Comparison of ENCODE assay signal across 8 cellular contexts in the genomic region with DNA sequence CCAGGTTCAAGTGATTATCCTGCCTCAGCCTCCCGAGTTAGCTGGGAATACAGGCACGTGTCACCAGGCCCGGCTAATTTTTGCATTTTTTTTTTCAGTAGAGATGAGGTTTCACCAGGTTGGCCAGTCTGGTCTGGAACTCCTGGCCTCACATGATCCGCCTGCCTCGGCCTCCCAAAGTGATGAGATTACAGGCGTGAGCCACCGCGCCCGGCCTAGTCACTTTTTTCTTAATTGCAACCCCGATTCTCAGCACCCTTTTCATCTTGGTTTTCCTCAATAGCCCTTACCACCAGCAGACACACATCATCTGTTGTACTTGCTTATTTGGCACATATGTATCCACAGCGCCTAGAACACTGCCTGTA. TPM values are rescaled to one million over a fixed set of nuclear protein-coding genes. Genes with fewer than 3 reads are reported as not detected.
DNase-seq lines count a peak whose midpoint lies in the region; ATAC-seq and TF ChIP-seq lines count a peak whose summit lies in the region.

No MANE protein-coding gene starts in this region.

- H3K27ac Mint-ChIP-seq in brain: peak overlapping the region; percentile 80 to 97 (median 91)

- ATAC-seq in heart left ventricle: no peak
- ATAC-seq in Right ventricle myocardium inferior: no peak
- no peak for ATAC-seq in upper lobe of right lung

- H3K4me3 Mint-ChIP-seq in brain: peak overlapping the region; percentile 86 to 99 (median 92)

- H3K4me3 ChIP-seq in heart left ventricle (peak overlapping the region; percentile 85 to 99 (median 94)), mesendoderm (ENCODE audit: low read length) (no peak overlapping the region), upper lobe of right lung (peak overlapping the region; percentile 97)

- H3K9ac ChIP-seq in mesendoderm (ENCODE audit: low read length): peak overlapping the region; percentile 61

- peaks cover 22% of the 10 kb centered on the region for H3K27me3 Mint-ChIP-seq in brain

- H3K4ac ChIP-seq in mesendoderm (ENCODE audit: low read depth, low read length): no peak overlapping the region

- 65 to 71% (median 69%) methylated on average over 11 of the region's 11 CpGs for WGBS in heart left ventricle, 4 donors
- WGBS in mesendoderm (ENCODE audit: extremely low coverage, insufficient coverage, low lambda C conversion rate): no CpG with 5 or more reads among the region's 11 CpGs

- intact Hi-C loops in heart left ventricle (cut with DNase I) (loop anchor here in 2 of 10 donors (2.0 to 5.0 kb wide), 2 partner anchors 64 to 138 kb away; partner anchors contain the start of gene UBA2 (in 1 of the 2)), Right ventricle myocardium inferior (cut with DNase I) (no loop called here), upper lobe of right lung (cut with DNase I) (no loop called here)

- TF ChIP-seq POLR2A in heart left ventricle (IDR thresholded peaks at IDR 0.05): no peak

- H4K5ac ChIP-seq in mesendoderm (ENCODE audit: low read length): no peak overlapping the region

- H3K4me1 Mint-ChIP-seq in brain: peaks cover 75% of the 10 kb centered on the region

- H2AK5ac ChIP-seq in mesendoderm (ENCODE audit: low read length): no peak overlapping the region

- H3K9me3 ChIP-seq in heart left ventricle (no peaks in the 10 kb centered on the region), upper lobe of right lung (no peaks in the 10 kb centered on the region)

- H3K27ac ChIP-seq in heart left ventricle: peak overlapping the region in 10 of 12 donors; percentile 87 to 97 (median 92)
- no peak overlapping the region for H3K27ac ChIP-seq in mesendoderm (ENCODE audit: low read depth, low read length)
- peak overlapping the region; percentile 82 for H3K27ac ChIP-seq in upper lobe of right lung

- DNase-seq in heart left ventricle (no peak), Right ventricle myocardium inferior (ENCODE audit: missing footprints) (no peak), mesendoderm (no peak), upper lobe of right lung (no peak), NCI-H1694 (lab: John Stamatoyannopoulos, UW) (no peak), NAMALWA (ENCODE audit: low spot score) (no peak)
- no peak for DNase-seq in activated effector memory CD4-positive, alpha-beta T cell treated with Interleukin-2 at 50 U/mL for 16 hours

- peaks cover 0 to 32% (median 28%) of the 10 kb centered on the region in 9 donors for H3K36me3 ChIP-seq in heart left ventricle
- peaks cover 3% of the 10 kb centered on the region for H3K36me3 ChIP-seq in mesendoderm (ENCODE audit: control insufficient read depth, insufficient read depth, low read length)
- peaks cover 26% of the 10 kb centered on the region for H3K36me3 ChIP-seq in upper lobe of right lung

- H3K79me1 ChIP-seq in mesendoderm (ENCODE audit: low read length): peaks cover 10% of the 10 kb centered on the region

- peaks cover 8% of the 10 kb centered on the region for H3K79me2 ChIP-seq in mesendoderm (ENCODE audit: control insufficient read depth, insufficient read depth, low read length)

- H2BK15ac ChIP-seq in mesendoderm (replicated peaks; ENCODE audit: low read depth): no peak overlapping the region

- H2BK5ac ChIP-seq in mesendoderm (ENCODE audit: low read length): no peak overlapping the region

- TF ChIP-seq CTCF in heart left ventricle (IDR thresholded peaks at IDR 0.05) (no peak), brain (conservative IDR thresholded peaks at IDR 0.05) (no peak), upper lobe of right lung (IDR thresholded peaks at IDR 0.05) (no peak)

- peaks cover 39% of the 10 kb centered on the region for H3K36me3 Mint-ChIP-seq in brain

- H3K56ac ChIP-seq in mesendoderm (ENCODE audit: low read length): peak overlapping the region; percentile 87

- H3K18ac ChIP-seq in mesendoderm (ENCODE audit: low read length): no peak overlapping the region

- H3K9me3 Mint-ChIP-seq in brain: peaks cover 0 to 5% (median 0%) of the 10 kb centered on the region in 5 experiments

- H3K23ac ChIP-seq in mesendoderm (ENCODE audit: low read length): no peak overlapping the region

- H4K8ac ChIP-seq in mesendoderm (ENCODE audit: low read depth, low read length): no peak overlapping the region

- H3K4me1 ChIP-seq in heart left ventricle (peaks cover 14 to 46% (median 29%) of the 10 kb centered on the region in 12 donors), mesendoderm (ENCODE audit: control insufficient read depth, low read depth, low read length) (peaks cover 5% of the 10 kb centered on the region), upper lobe of right lung (peaks cover 19% of the 10 kb centered on the region)

- peak overlapping the region; percentile 61 for H3K4me2 ChIP-seq in mesendoderm (ENCODE audit: low read length)

- H3K27me3 ChIP-seq in heart left ventricle (no peaks in the 10 kb centered on the region), mesendoderm (ENCODE audit: insufficient read depth, low read length, poor library complexity) (no peaks in the 10 kb centered on the region), upper lobe of right lung (no peaks in the 10 kb centered on the region)

- H2BK120ac ChIP-seq in mesendoderm (ENCODE audit: low read depth, low read length): no peak overlapping the region

RNA-seq across cellular contexts. Expression of gene GPI, which starts 0.6 kb away (rescaled TPM):
- 100 to 1,000 TPM; 359 to 764 (median 549) TPM for total RNA-seq in heart left ventricle
- polyA plus RNA-seq in heart left ventricle: 100 to 1,000 TPM; 233 to 284 TPM
- total RNA-seq in Right ventricle myocardium inferior: 533 TPM
- 326 TPM for polyA plus RNA-seq in brain (ENCODE audit: insufficient read depth, low read depth, low replicate concordance)
- 123 TPM for polyA plus RNA-seq in mesendoderm (2013, experiment 1 of 2)
- 126 TPM for polyA plus RNA-seq in mesendoderm (2013, experiment 2 of 2)
- 144 TPM for total RNA-seq in upper lobe of right lung

RNA-seq across cellular contexts. Expression of gene PDCD2L, which starts 39.8 kb away (rescaled TPM):
- 10 to 100 TPM in 4 of 9 donors, 1 to 10 TPM in 5; 6.2 to 16.7 (median 8.0) TPM for total RNA-seq in heart left ventricle
- polyA plus RNA-seq in heart left ventricle: 10 to 100 TPM in 1 of 2 donors, 1 to 10 TPM in 1; 8.0 to 14.9 TPM
- 10.6 TPM for total RNA-seq in Right ventricle myocardium inferior
- polyA plus RNA-seq in brain (ENCODE audit: insufficient read depth, low read depth, low replicate concordance): 20.0 TPM
- 72.4 TPM for polyA plus RNA-seq in mesendoderm (2013, experiment 1 of 2)
- 67.4 TPM for polyA plus RNA-seq in mesendoderm (2013, experiment 2 of 2)
- total RNA-seq in upper lobe of right lung: 7.4 TPM
